Comparison of ENCODE assay signal across 9 cellular contexts in genomic region chr14:104436741-104437701, GRCh38.
DNase-seq lines count a peak whose midpoint lies in the region; ATAC-seq, FAIRE-seq and TF ChIP-seq lines count a peak whose summit lies in the region.
"Had no signal": no experiment of that assay in that cellular context is flagged by ENCODE, and none has a peak within 500 bp of the region (broad histone marks: within the 10 kb centered on the region; RNA-seq: fewer than 3 reads in every experiment).

No MANE protein-coding gene starts in this region.

- no peak overlapping the region for H2AFZ ChIP-seq in astrocyte (ENCODE audit: low read depth, low read length)
- H2AFZ ChIP-seq in neuronal stem cell (ENCODE audit: low read length), result no peak overlapping the region

- H3K36me3 ChIP-seq in BLaER1 (no peaks in the 10 kb centered on the region), astrocyte (ENCODE audit: insufficient read depth, low read length) (no peaks in the 10 kb centered on the region), neuronal stem cell (replicated peaks in 1 of 2; ENCODE audit: control insufficient read depth in 2 of 2, insufficient read depth in 2 of 2, low read length in 2 of 2) (no peaks in the 10 kb centered on the region)

- H3K9ac ChIP-seq in BLaER1 (peak overlapping the region; percentile 1; the same call in 1 of the 2 replicates), astrocyte (ENCODE audit: low read length) (no peak overlapping the region), neuronal stem cell (ENCODE audit: low read depth, low read length, poor library complexity) (peak overlapping the region; percentile 57)

- H3K9me3 ChIP-seq in BLaER1 (no peaks in the 10 kb centered on the region), astrocyte (ENCODE audit: insufficient read depth, low read depth, low read length) (no peaks in the 10 kb centered on the region), neuronal stem cell (replicated peaks in 1 of 2; ENCODE audit: control insufficient read depth in 2 of 2, insufficient read depth in 1 of 2, low read depth in 1 of 2, low read length in 2 of 2) (no peaks in the 10 kb centered on the region)

- H4K20me1 ChIP-seq in BLaER1 (no peaks in the 10 kb centered on the region), astrocyte (ENCODE audit: insufficient read depth, low read length) (no peaks in the 10 kb centered on the region)

- H3K4me3 Mint-ChIP-seq in astrocyte (ENCODE audit: unreplicated experiment), result no peak overlapping the region

- H3K18ac ChIP-seq in neuronal stem cell (ENCODE audit: low read length), result peak overlapping the region; percentile 94

- H3K27me3 ChIP-seq in BLaER1 (no peaks in the 10 kb centered on the region), astrocyte (ENCODE audit: insufficient read depth, low read length) (no peaks in the 10 kb centered on the region), neuronal stem cell (ENCODE audit: control insufficient read depth in 3 of 3, insufficient read depth in 3 of 3, low read depth in 1 of 3, low read length in 3 of 3) (peaks cover 0 to 20% (median 0%) of the 10 kb centered on the region in 3 experiments)

- peaks cover 2% of the 10 kb centered on the region for H3K4me1 Mint-ChIP-seq in astrocyte (ENCODE audit: low read depth, unreplicated experiment)

- TF ChIP-seq CTCF in astrocyte (IDR thresholded peaks at IDR 0.05; ENCODE audit: insufficient read depth, low read depth, low read length), result no peak

- H3K4ac ChIP-seq in neuronal stem cell (ENCODE audit: low read length), result no peak overlapping the region

- H3K23ac ChIP-seq in neuronal stem cell (ENCODE audit: low read depth, low read length, poor library complexity), result peak overlapping the region; percentile 29

- H4K8ac ChIP-seq in neuronal stem cell (ENCODE audit: low read depth, low read length), result no peak overlapping the region

- H3K14ac ChIP-seq in neuronal stem cell (ENCODE audit: low read length), result no peak overlapping the region

- H3K27ac Mint-ChIP-seq in astrocyte (ENCODE audit: unreplicated experiment), result no peak overlapping the region

- no peak for FAIRE-seq in astrocyte (lab: Jason Lieb, UNC)

- peak overlapping the region; percentile 85 for H3K4me2 ChIP-seq in BLaER1
- H3K4me2 ChIP-seq in astrocyte (ENCODE audit: low read length), result peak overlapping the region; percentile 75
- H3K4me2 ChIP-seq in neuronal stem cell (ENCODE audit: insufficient read depth, low read length, poor library complexity, severe bottlenecking), result no peak overlapping the region

- H3K79me1 ChIP-seq in neuronal stem cell (ENCODE audit: low read depth, low read length), result no peaks in the 10 kb centered on the region

- DNase-seq in NCI-H128 (lab: John Stamatoyannopoulos, UW; ENCODE audit: unreplicated experiment) (peak; percentile 21), astrocyte (ENCODE audit: low read depth) (no peak), neuronal stem cell (ENCODE audit: low spot score) (no peak), glomerular visceral epithelial cell (ENCODE audit: extremely low spot score) (no peak), HCEC 1CT (no peak)

- H3K4me3 ChIP-seq in BLaER1 (no peak overlapping the region), astrocyte (ENCODE audit: insufficient read depth, low read depth, low read length) (no peak overlapping the region), neuronal stem cell (ENCODE audit: low read length in 2 of 2) (no peak overlapping the region)

- no peaks in the 10 kb centered on the region for H3K36me3 Mint-ChIP-seq in astrocyte (ENCODE audit: low read depth, unreplicated experiment)

- ATAC-seq in HG02763 (IDR thresholded peaks at IDR 0.05; ENCODE audit: unreplicated experiment) (no peak), HG02938 (IDR thresholded peaks at IDR 0.05; ENCODE audit: unreplicated experiment) (no peak)

- H3K79me2 ChIP-seq in astrocyte (ENCODE audit: insufficient read depth, low read length), result no peaks in the 10 kb centered on the region

- H3K27me3 Mint-ChIP-seq in astrocyte (ENCODE audit: low read depth, unreplicated experiment), result peaks cover 24% of the 10 kb centered on the region

- H3K9me3 Mint-ChIP-seq in astrocyte (ENCODE audit: unreplicated experiment), result peaks cover 8% of the 10 kb centered on the region

- peak overlapping the region; percentile 17 for H2BK5ac ChIP-seq in neuronal stem cell (ENCODE audit: low read length)

- H2AK5ac ChIP-seq in neuronal stem cell (ENCODE audit: low read depth, low read length), result peak overlapping the region; percentile 98

- H3K27ac ChIP-seq in BLaER1 (peak overlapping the region; percentile 78; the same call in 1 of the 2 replicates), astrocyte (ENCODE audit: low read depth, low read length) (no peak overlapping the region), neuronal stem cell (replicated peaks; ENCODE audit: low read length) (no peak overlapping the region)
- H3K27ac ChIP-seq: C4-2B had no signal

- H2BK120ac ChIP-seq in neuronal stem cell (ENCODE audit: low read depth, low read length), result peak overlapping the region; percentile 83

- peak overlapping the region; percentile 82 for H2BK15ac ChIP-seq in neuronal stem cell (ENCODE audit: low read length)

- WGBS in neuronal stem cell (ENCODE audit: extremely low coverage in 2 of 2, insufficient read length in 2 of 2, insufficient replicate concordance in 1 of 2), 2 donors, result no CpG with 5 or more reads among the region's 15 CpGs

- H4K91ac ChIP-seq in neuronal stem cell (ENCODE audit: low read depth, low read length, poor library complexity), result peak overlapping the region; percentile 11

- H2BK12ac ChIP-seq in neuronal stem cell (ENCODE audit: low read length), result peak overlapping the region; percentile 95

- peaks cover 50% of the 10 kb centered on the region for H3K4me1 ChIP-seq in BLaER1
- H3K4me1 ChIP-seq in astrocyte (ENCODE audit: insufficient read depth, low read length), result no peaks in the 10 kb centered on the region
- H3K4me1 ChIP-seq in neuronal stem cell (ENCODE audit: control insufficient read depth in 2 of 2, insufficient read depth in 1 of 2, low read depth in 1 of 2, low read length in 2 of 2), result peaks cover 0 to 25% of the 10 kb centered on the region in 2 donors
